8 cellular contexts compared by ENCODE assay signal in genomic region chr6:113630738-113631535, GRCh38.
DNase-seq lines count a peak whose midpoint lies in the region; ATAC-seq and TF ChIP-seq lines count a peak whose summit lies in the region.

No MANE protein-coding gene starts in this region.

- peak overlapping the region; percentile 90 for H3K27ac Mint-ChIP-seq in activated naive CD8-positive, alpha-beta T cell treated with anti-CD3 and anti-CD28 coated beads, Interleukin-2, amount 50 U/mL, for 24 hours

- H3K27ac ChIP-seq in stomach smooth muscle (ENCODE audit: low read length): peak overlapping the region; percentile 18

- TF ChIP-seq CTCF in GM06990 (IDR thresholded peaks at IDR 0.05; ENCODE audit: insufficient read depth, low read length, poor library complexity, severe bottlenecking): no peak

- no peaks in the 10 kb centered on the region for H3K9me3 Mint-ChIP-seq in activated naive CD8-positive, alpha-beta T cell treated with anti-CD3 and anti-CD28 coated beads, Interleukin-2, amount 50 U/mL, for 24 hours

- H3K27me3 ChIP-seq in GM06990 (replicated peaks; ENCODE audit: control insufficient read depth, insufficient read depth, low read length) (no peaks in the 10 kb centered on the region), stomach smooth muscle (ENCODE audit: control insufficient read depth in 1 of 2, insufficient read depth in 2 of 2, low read length in 2 of 2) (no peaks in the 10 kb centered on the region)

- peaks cover 3% of the 10 kb centered on the region for H3K4me1 ChIP-seq in stomach smooth muscle (ENCODE audit: control insufficient read depth, insufficient read depth, low read length)

- DNase-seq in GM06990 (ENCODE audit: extremely low read depth, insufficient read length) (peak; percentile 88), HT1080 (ENCODE audit: low read depth) (peak; percentile 51), left colon (no peak), ureter (ENCODE audit: low spot score) (no peak), NCI-H1436 treated with DMSO at 0.1 percent for 48 hours (lab: John Stamatoyannopoulos, UW) (no peak)
- peak; percentile 33 for DNase-seq in activated naive CD8-positive, alpha-beta T cell treated with anti-CD3 and anti-CD28 coated beads, Interleukin-2, amount 50 U/mL, for 24 hours

- peak overlapping the region; percentile 60 for H3K4me3 Mint-ChIP-seq in activated naive CD8-positive, alpha-beta T cell treated with anti-CD3 and anti-CD28 coated beads, Interleukin-2, amount 50 U/mL, for 24 hours

- peaks cover 11% of the 10 kb centered on the region for H3K27me3 Mint-ChIP-seq in activated naive CD8-positive, alpha-beta T cell treated with anti-CD3 and anti-CD28 coated beads, Interleukin-2, amount 50 U/mL, for 24 hours

- no peaks in the 10 kb centered on the region for H3K36me3 ChIP-seq in GM06990 (ENCODE audit: control insufficient read depth, insufficient read depth, low read length)
- no peaks in the 10 kb centered on the region for H3K36me3 ChIP-seq in stomach smooth muscle (ENCODE audit: control insufficient read depth in 2 of 2, insufficient read depth in 2 of 2, low read length in 2 of 2)

- intact Hi-C loops in left colon (cut with DNase I, micrococcal nuclease): no loop called here

- no peaks in the 10 kb centered on the region for H3K36me3 Mint-ChIP-seq in activated naive CD8-positive, alpha-beta T cell treated with anti-CD3 and anti-CD28 coated beads, Interleukin-2, amount 50 U/mL, for 24 hours (ENCODE audit: low read depth)

- ATAC-seq in GM21447 (IDR thresholded peaks at IDR 0.05; ENCODE audit: unreplicated experiment) (peak; percentile 51), left colon (peak; percentile 34)
- ATAC-seq in activated naive CD8-positive, alpha-beta T cell treated with anti-CD3 and anti-CD28 coated beads, Interleukin-2, amount 50 U/mL, for 24 hours: peak; percentile 78

- peak overlapping the region in 1 of 2 donors; percentile 39 for H3K9ac ChIP-seq in stomach smooth muscle (ENCODE audit: low read length in 2 of 2)

- H3K9me3 ChIP-seq in stomach smooth muscle (ENCODE audit: control insufficient read depth in 2 of 2, low read length in 2 of 2): no peaks in the 10 kb centered on the region

- peaks cover 61% of the 10 kb centered on the region for H3K4me1 Mint-ChIP-seq in activated naive CD8-positive, alpha-beta T cell treated with anti-CD3 and anti-CD28 coated beads, Interleukin-2, amount 50 U/mL, for 24 hours

- peak overlapping the region; percentile 59 for H3K4me3 ChIP-seq in GM06990 (replicated peaks; ENCODE audit: low read depth, low read length)
- H3K4me3 ChIP-seq in stomach smooth muscle (ENCODE audit: low read length in 2 of 2): no peak overlapping the region

Comparison
In these comparisons a context has a peak if more than half of its experiments do, and no peak if none do; other contexts are left out.
1. DNase-seq: peak in GM06990 (single experiment), HT1080 (single experiment) and activated naive CD8-positive, alpha-beta T cell treated with anti-CD3 and anti-CD28 coated beads, Interleukin-2, amount 50 U/mL, for 24 hours (single experiment); none in left colon (0 of 2), ureter (single experiment) and NCI-H1436 treated with DMSO at 0.1 percent for 48 hours (single experiment).
2. Peak in every context shown above with its lines, with median percentiles within 50 percentile points of each other: ATAC-seq.